9 cellular contexts compared by ENCODE assay signal in the genomic region with DNA sequence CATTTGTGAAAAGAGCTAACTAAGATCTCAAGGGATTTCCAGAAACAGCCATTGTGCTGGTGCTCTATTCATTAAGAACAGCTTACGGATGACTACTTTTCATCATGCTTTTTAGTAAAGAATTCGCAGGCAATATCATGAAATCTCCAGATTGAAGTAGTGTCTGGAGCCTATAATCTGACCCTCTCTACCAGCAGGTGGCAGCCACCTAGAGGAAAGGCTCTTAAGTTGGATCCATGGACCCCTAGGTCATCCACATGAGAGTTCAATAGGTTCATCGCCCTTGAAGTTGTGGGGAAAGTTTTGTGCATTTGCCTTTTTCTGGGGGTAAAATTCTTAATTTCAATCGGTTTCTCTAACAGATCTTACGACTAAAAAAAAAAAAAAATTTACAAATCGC.
DNase-seq lines count a peak whose midpoint lies in the region; ATAC-seq and TF ChIP-seq lines count a peak whose summit lies in the region.
"Had no signal": no experiment of that assay in that cellular context is flagged by ENCODE, and none has a peak within 500 bp of the region (broad histone marks: within the 10 kb centered on the region; RNA-seq: fewer than 3 reads in every experiment).

No MANE protein-coding gene starts in this region.

- no peaks in the 10 kb centered on the region for H3K4me1 ChIP-seq in H9 (ENCODE audit: insufficient read depth, low read length)
- peaks cover 13% of the 10 kb centered on the region for H3K4me1 ChIP-seq in hepatocyte (ENCODE audit: insufficient read depth)
- H3K4me1 ChIP-seq in thyroid gland, result peaks cover 11 to 15% of the 10 kb centered on the region in 2 donors
- H3K4me1 ChIP-seq in tibial nerve, result peaks cover 0 to 26% (median 11%) of the 10 kb centered on the region in 4 donors

- no peak overlapping the region for H3K9ac ChIP-seq in H9 (ENCODE audit: extremely low read depth, insufficient read length, low read length)

- H3K4me3 Mint-ChIP-seq in CD14-positive monocyte (no peak overlapping the region), H9 (peak overlapping the region in 1 of 2 experiments; percentile 45; a peak in 1 of 5 replicates)

- no peak overlapping the region for H2BK20ac ChIP-seq in H9 (ENCODE audit: low read depth, low read length, poor library complexity, severe bottlenecking)

- H3K9me3 ChIP-seq in H9 (ENCODE audit: control insufficient read depth, low read depth, low read length) (no peaks in the 10 kb centered on the region), hepatocyte (ENCODE audit: low read depth) (no peaks in the 10 kb centered on the region), thyroid gland (no peaks in the 10 kb centered on the region), tibial nerve (no peaks in the 10 kb centered on the region)

- no peak overlapping the region for H2BK5ac ChIP-seq in H9 (ENCODE audit: insufficient read length, low read length)

- TF ChIP-seq POLR2A in thyroid gland (IDR thresholded peaks at IDR 0.05) (no peak), tibial nerve (IDR thresholded peaks at IDR 0.05) (no peak)

- H3K23ac ChIP-seq in H9 (ENCODE audit: insufficient read length, low read depth, low read length), result no peak overlapping the region

- H3K36me3 ChIP-seq in hepatocyte (replicated peaks; ENCODE audit: insufficient read depth, low read depth) (no peaks in the 10 kb centered on the region), thyroid gland (no peaks in the 10 kb centered on the region), tibial nerve (no peaks in the 10 kb centered on the region)

- intact Hi-C loops in CD14-positive monocyte (cut with micrococcal nuclease) (no loop called here), thyroid gland (cut with DNase I) (no loop called here)

- peaks cover 0 to 1% (median 0%) of the 10 kb centered on the region in 3 donors for H3K27me3 Mint-ChIP-seq in CD14-positive monocyte (ENCODE audit: low read depth in 3 of 3)
- peaks cover 23% of the 10 kb centered on the region for H3K27me3 Mint-ChIP-seq in H9 (ENCODE audit: low read depth)

- H3K4ac ChIP-seq in H9 (ENCODE audit: low read depth, low read length), result no peak overlapping the region

- H3K79me2 ChIP-seq in H9 (ENCODE audit: insufficient read depth, low read length) (no peaks in the 10 kb centered on the region), hepatocyte (no peaks in the 10 kb centered on the region)

- H3T11ph ChIP-seq in H9 (ENCODE audit: low read length), result no peak overlapping the region

- DNase-seq in CD14-positive monocyte (ENCODE audit: low spot score) (no peak), H9 (no peak), RPMI8226 (peak; percentile 8), hepatocyte (ENCODE audit: low spot score) (peak; percentile 16), amniotic stem cell (lab: John Stamatoyannopoulos, UW) (no peak), thyroid gland (no peak), tibial nerve (ENCODE audit: low spot score in 2 of 2) (no peak)
- DNase-seq: NCI-H446 treated with DMSO at 0.1 percent for 48 hours had no signal

- H3K56ac ChIP-seq in H9 (ENCODE audit: insufficient read length, low read depth, low read length), result no peak overlapping the region

- TF ChIP-seq CTCF in CD14-positive monocyte (IDR thresholded peaks at IDR 0.05), result peak; percentile 36
- TF ChIP-seq CTCF in H9 (conservative IDR thresholded peaks at IDR 0.05), result peak; percentile 63
- peak; percentile 28 for TF ChIP-seq CTCF in hepatocyte (IDR thresholded peaks at IDR 0.05; ENCODE audit: poor library complexity)
- peak in 1 of 6 experiments; percentile 31 for TF ChIP-seq CTCF in thyroid gland (IDR thresholded peaks at IDR 0.05)
- peak in 1 of 5 experiments; percentile 15 for TF ChIP-seq CTCF in tibial nerve (IDR thresholded peaks at IDR 0.05)

- H3K18ac ChIP-seq in H9 (ENCODE audit: insufficient read length, low read depth, low read length), result no peak overlapping the region

- no peaks in the 10 kb centered on the region for H3K9me2 ChIP-seq in hepatocyte (replicated peaks; ENCODE audit: insufficient read depth)

- H3K4me1 Mint-ChIP-seq in CD14-positive monocyte (peaks cover 75% of the 10 kb centered on the region), H9 (peaks cover 11 to 15% of the 10 kb centered on the region in 2 experiments)

- H3K14ac ChIP-seq in H9 (ENCODE audit: insufficient read depth, low read length), result no peak overlapping the region

- no peak for TF ChIP-seq EP300 in tibial nerve (IDR thresholded peaks at IDR 0.05)

- H3K27ac Mint-ChIP-seq in CD14-positive monocyte (peak overlapping the region; percentile 81 to 95 (median 84)), H9 (no peak overlapping the region)

- H4K91ac ChIP-seq in H9 (ENCODE audit: insufficient read length, low read depth, low read length), result no peak overlapping the region

- no peak overlapping the region for H2AK5ac ChIP-seq in H9 (ENCODE audit: insufficient read length, low read length)

- H3K36me3 Mint-ChIP-seq in CD14-positive monocyte (peaks cover 0 to 4% of the 10 kb centered on the region in 2 donors), H9 (ENCODE audit: insufficient read depth in 1 of 3, low read depth in 3 of 3) (peaks cover 0 to 8% (median 4%) of the 10 kb centered on the region in 3 experiments; a peak in 3 of 7 replicates)

- peaks cover 3% of the 10 kb centered on the region; the same call in 1 of the 2 replicates for H3K27me3 ChIP-seq in H9 (ENCODE audit: insufficient read depth, low read length)
- H3K27me3 ChIP-seq in hepatocyte, result no peaks in the 10 kb centered on the region
- no peaks in the 10 kb centered on the region for H3K27me3 ChIP-seq in thyroid gland
- no peaks in the 10 kb centered on the region for H3K27me3 ChIP-seq in tibial nerve

- no peak overlapping the region for H4K8ac ChIP-seq in H9 (replicated peaks; ENCODE audit: insufficient read length, low read depth, low read length)

- H2AFZ ChIP-seq in H9 (ENCODE audit: low read length) (no peak overlapping the region), hepatocyte (no peak overlapping the region)

- ATAC-seq in GM21390 (IDR thresholded peaks at IDR 0.05; ENCODE audit: unreplicated experiment), result no peak

- no peaks in the 10 kb centered on the region for H4K20me1 ChIP-seq in H9 (ENCODE audit: control insufficient read depth, insufficient read depth, insufficient read length)
- H4K20me1 ChIP-seq in hepatocyte (ENCODE audit: insufficient read depth, poor library complexity, severe bottlenecking), result no peaks in the 10 kb centered on the region

- H3K4me3 ChIP-seq in hepatocyte (no peak overlapping the region), thyroid gland (replicated peaks in 1 of 3) (no peak overlapping the region), tibial nerve (no peak overlapping the region)

- no CpG with 5 or more reads among the region's 6 CpGs for WGBS in H9 (ENCODE audit: extremely low coverage, insufficient read length, low lambda C conversion rate)
- WGBS in hepatocyte (ENCODE audit: low lambda C conversion rate, missing lambda C conversion rate), result 94% methylated on average over 6 of the region's 6 CpGs
- WGBS in thyroid gland, 2 donors, result 92 to 95% methylated on average over 6 of the region's 6 CpGs
- WGBS in tibial nerve, 2 donors, result 95% methylated on average over 6 of the region's 6 CpGs

- H3K79me1 ChIP-seq in H9 (ENCODE audit: insufficient read depth, low read depth, low read length, poor library complexity, severe bottlenecking), result no peaks in the 10 kb centered on the region

- H2BK120ac ChIP-seq in H9 (ENCODE audit: low read depth, low read length, poor library complexity, severe bottlenecking), result no peak overlapping the region

- H2BK12ac ChIP-seq in H9 (ENCODE audit: insufficient read length, low read depth, low read length), result no peak overlapping the region

- peaks cover 0 to 2% (median 0%) of the 10 kb centered on the region in 7 donors for H3K9me3 Mint-ChIP-seq in CD14-positive monocyte
- no peaks in the 10 kb centered on the region; a peak in 2 of 5 replicates for H3K9me3 Mint-ChIP-seq in H9

- no peak overlapping the region for H2BK15ac ChIP-seq in H9 (ENCODE audit: low read depth, low read length)

- no peak overlapping the region for H4K5ac ChIP-seq in H9 (ENCODE audit: insufficient read length, low read depth, low read length)

- peaks cover 11% of the 10 kb centered on the region for H3K23me2 ChIP-seq in H9 (ENCODE audit: insufficient read length, low read depth, low read length, poor library complexity, severe bottlenecking)

- H3K27ac ChIP-seq in H9 (ENCODE audit: insufficient read length, low read depth, low read length) (no peak overlapping the region), hepatocyte (no peak overlapping the region), thyroid gland (no peak overlapping the region), tibial nerve (no peak overlapping the region)

- no peak overlapping the region for H3K4me2 ChIP-seq in H9 (ENCODE audit: insufficient read depth, insufficient read length, low read length)
- H3K4me2 ChIP-seq in hepatocyte, result no peak overlapping the region

Comparison
In these comparisons a context has a peak if more than half of its experiments do, and no peak if none do; other contexts are left out.
1. DNase-seq: peak in RPMI8226 (single experiment) and hepatocyte (single experiment); none in CD14-positive monocyte (single experiment), H9 (single experiment), amniotic stem cell (single experiment), thyroid gland (0 of 2) and tibial nerve (0 of 2).
2. H3K27ac Mint-ChIP-seq: peak in CD14-positive monocyte (7 of 7); none in H9 (0 of 3).